12 cellular contexts compared by ENCODE assay signal in the genomic region with DNA sequence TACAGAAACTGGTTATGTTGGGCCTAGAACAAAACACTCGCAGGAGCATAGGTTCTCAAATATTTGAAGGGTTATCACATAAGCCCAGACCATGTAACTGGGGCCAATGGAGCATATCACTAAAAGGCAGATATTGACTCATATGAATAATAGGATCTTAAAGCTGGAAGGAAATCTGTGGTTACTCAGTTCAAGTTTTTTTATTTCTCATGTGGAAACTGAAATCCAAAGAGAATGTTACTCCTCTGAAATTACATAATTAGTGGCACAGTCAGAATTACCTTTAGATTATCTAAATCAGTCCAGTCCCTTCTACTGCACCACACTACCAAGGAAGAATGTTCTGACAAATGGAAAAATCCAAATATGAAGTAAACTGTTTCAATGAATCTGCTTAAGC. TPM values are rescaled to one million over a fixed set of nuclear protein-coding genes. Genes with fewer than 3 reads are reported as not detected.
DNase-seq lines count a peak whose midpoint lies in the region; ATAC-seq and TF ChIP-seq lines count a peak whose summit lies in the region.
"Had no signal": no experiment of that assay in that cellular context is flagged by ENCODE, and none has a peak within 500 bp of the region (broad histone marks: within the 10 kb centered on the region; RNA-seq: fewer than 3 reads in every experiment).

No MANE protein-coding gene starts in this region.

- H3K27me3 Mint-ChIP-seq in WTC11 (ENCODE audit: low read depth): peaks cover 2% of the 10 kb centered on the region; the same call in 1 of the 2 replicates

- TF ChIP-seq CTCF in WTC11 (IDR thresholded peaks at IDR 0.05): no peak

- H3K27ac Mint-ChIP-seq in WTC11: no peak overlapping the region

- ATAC-seq in GM19438 (IDR thresholded peaks at IDR 0.05; ENCODE audit: low read depth, unreplicated experiment) (peak; percentile 66), HG02870 (IDR thresholded peaks at IDR 0.05; ENCODE audit: unreplicated experiment) (peak; percentile 61), HG03575 (IDR thresholded peaks at IDR 0.05; ENCODE audit: extremely low read depth, insufficient number of reproducible peaks, low FRiP score, unreplicated experiment) (peak; percentile 38), WTC11 (no peak)
- ATAC-seq: sciatic nerve had no signal

- H3K36me3 Mint-ChIP-seq in WTC11: no peaks in the 10 kb centered on the region

- CTCF ChIA-PET in WTC11 (lab: Charles Lee): no interaction called here

- H3K4me1 Mint-ChIP-seq in WTC11: peaks cover 9% of the 10 kb centered on the region

- H3K4me3 Mint-ChIP-seq in WTC11: no peak overlapping the region

- POLR2A ChIA-PET in WTC11 (lab: Charles Lee): no interaction called here

- no peaks in the 10 kb centered on the region for H3K9me3 Mint-ChIP-seq in WTC11

- peak; percentile 48 for DNase-seq in CD1c-positive myeloid dendritic cell (ENCODE audit: extremely low spot score)
- DNase-seq in T-helper 9 cell: no peak
- no peak for DNase-seq in foreskin melanocyte
- DNase-seq in WTC11 (ENCODE audit: low spot score): no peak
- no peak for DNase-seq in SW480 (ENCODE audit: low spot score)
- DNase-seq: caudate nucleus, NCI-H1694 had no signal

TF ChIP-seq in WTC11, 78 proteins besides CTCF, POLR2A, EP300 and RAD21:
- no peak for TF ChIP-seq ZNF512 (CRISPR knock-in tag; IDR thresholded peaks at IDR 0.05; ENCODE audit: borderline replicate concordance)

RNA-seq across cellular contexts. Expression of gene SLAMF8, which starts 12.0 kb away (rescaled TPM):
- total RNA-seq in WTC11 (2021): 0.07 TPM in 1 of 3 replicates, not detected in the others

RNA-seq across cellular contexts. Expression of gene VSIG8, which starts 23.7 kb away (rescaled TPM):
- not detected in 3 replicates for total RNA-seq in WTC11 (2021)
- total RNA-seq: esophagus muscularis mucosa, sciatic nerve had no signal

RNA-seq across cellular contexts. Expression of gene FCRL6, which starts 36.6 kb away (rescaled TPM):
- not detected in 3 replicates for total RNA-seq in WTC11 (2021)

RNA-seq across cellular contexts. Expression of gene DUSP23, which starts 58.0 kb away (rescaled TPM):
- total RNA-seq in WTC11 (2021): 35.2 to 52.1 TPM (median 47.5 TPM) in 3 replicates
